In the genomic region with DNA sequence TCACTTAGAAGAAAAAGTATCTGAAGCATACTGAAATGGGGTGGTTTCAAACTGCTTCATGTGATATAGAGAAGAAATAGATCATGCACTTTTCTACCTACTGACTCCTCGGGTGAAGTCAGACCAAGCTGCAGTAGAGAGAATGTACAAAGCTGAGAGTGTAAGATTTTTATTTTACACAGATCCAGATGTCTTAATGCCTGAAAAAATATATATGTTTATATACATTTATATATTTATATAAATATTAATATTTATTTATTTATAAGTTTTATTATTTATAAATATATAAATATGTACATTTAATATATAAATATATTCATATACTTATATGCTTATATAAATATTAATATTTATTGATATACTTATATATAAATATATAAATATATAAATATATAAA, we compare ENCODE assay signal across 5 cellular contexts.
"Had no signal": no experiment of that assay in that cellular context is flagged by ENCODE, and none has a peak within 500 bp of the region (broad histone marks: within the 10 kb centered on the region; RNA-seq: fewer than 3 reads in every experiment).

No MANE protein-coding gene starts in this region.

- DNase-seq: IMR-90, KBM-7 had no signal

- H3K4me1 Mint-ChIP-seq: IgD-negative memory B cell had no signal

- H3K36me3 Mint-ChIP-seq: IgD-negative memory B cell had no signal

- ATAC-seq: HepG2, K562 had no signal

- H3K4me3 Mint-ChIP-seq: IgD-negative memory B cell had no signal

- H3K27me3 Mint-ChIP-seq: IgD-negative memory B cell had no signal

- H3K27ac Mint-ChIP-seq: IgD-negative memory B cell had no signal
